ENCODE assay signal across 8 cellular contexts in the genomic region with DNA sequence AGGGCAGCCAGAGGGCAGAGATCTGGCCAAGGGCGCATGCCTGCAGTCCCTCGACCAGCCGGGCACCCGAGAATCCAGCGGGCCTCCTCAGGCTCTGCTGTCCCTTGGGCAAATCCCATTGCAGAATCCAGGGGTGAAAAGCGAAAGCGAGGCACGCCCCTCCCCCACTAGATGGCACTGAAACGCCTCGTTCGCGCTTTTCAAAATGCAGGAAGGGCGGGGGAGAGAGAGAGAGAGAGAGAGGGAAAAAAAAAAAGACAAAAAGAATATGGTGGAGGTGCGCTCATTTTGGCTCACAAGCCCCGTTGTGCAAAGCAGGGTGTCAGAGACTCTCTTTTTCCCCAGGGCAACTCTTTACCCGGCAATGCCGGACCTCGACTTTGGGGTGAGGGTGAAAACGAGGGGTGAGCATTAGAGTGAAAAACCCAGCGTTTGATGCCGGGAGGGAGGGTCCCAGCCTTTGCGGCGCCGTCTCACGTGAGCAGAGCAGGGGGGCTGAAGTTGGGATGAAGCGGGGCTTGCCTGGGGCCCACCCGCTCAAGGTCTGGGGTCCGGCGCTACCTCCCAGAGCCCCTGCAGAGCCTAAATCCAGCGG. TPM values are rescaled to one million over a fixed set of nuclear protein-coding genes. Genes with fewer than 3 reads are reported as not detected.
DNase-seq lines count a peak whose midpoint lies in the region; ATAC-seq and TF ChIP-seq lines count a peak whose summit lies in the region.

No MANE protein-coding gene starts in this region.

- H3K27me3 ChIP-seq in DOHH2 (ENCODE audit: control insufficient read depth, low read length) (peaks cover 59% of the 10 kb centered on the region), WERI-Rb-1 (ENCODE audit: insufficient read depth, low read depth, severe bottlenecking) (peaks cover 5% of the 10 kb centered on the region), lower lobe of right lung (ENCODE audit: low read depth) (peaks cover 78% of the 10 kb centered on the region)

- peaks cover 51 to 70% of the 10 kb centered on the region in 2 donors for H3K27me3 Mint-ChIP-seq in stimulated activated naive B cell treated with anti-CD40 and anti-IgM and Interleukin-4, amounts not matched to agents 10 μg/mL and 1 μg/mL and 100 μg/mL, for 72 hours

- H4K20me1 ChIP-seq in DOHH2 (ENCODE audit: control insufficient read depth, insufficient read depth, low read depth, low read length), result no peaks in the 10 kb centered on the region

- peak overlapping the region; percentile 52 for H3K4me2 ChIP-seq in DOHH2 (ENCODE audit: low read length)

- intact Hi-C loops in lower lobe of right lung (cut with DNase I), result no loop called here

- H3K9me3 Mint-ChIP-seq in stimulated activated naive B cell treated with anti-CD40 and anti-IgM and Interleukin-4, amounts not matched to agents 10 μg/mL and 1 μg/mL and 100 μg/mL, for 72 hours, result no peaks in the 10 kb centered on the region

- peak overlapping the region; percentile 40 for H3K4me3 ChIP-seq in DOHH2 (ENCODE audit: low read length)
- H3K4me3 ChIP-seq in WERI-Rb-1 (ENCODE audit: low read depth, low read length), result peak overlapping the region; percentile 73
- peak overlapping the region; percentile 55 for H3K4me3 ChIP-seq in lower lobe of right lung

- H3K27ac Mint-ChIP-seq in stimulated activated naive B cell treated with anti-CD40 and anti-IgM and Interleukin-4, amounts not matched to agents 10 μg/mL and 1 μg/mL and 100 μg/mL, for 72 hours, result no peak overlapping the region

- peaks cover 15 to 35% of the 10 kb centered on the region in 2 donors for H3K4me1 Mint-ChIP-seq in stimulated activated naive B cell treated with anti-CD40 and anti-IgM and Interleukin-4, amounts not matched to agents 10 μg/mL and 1 μg/mL and 100 μg/mL, for 72 hours

- DNase-seq in NCI-H146 treated with DMSO at 0.1 percent for 48 hours (lab: John Stamatoyannopoulos, UW; ENCODE audit: unreplicated experiment), result peak; percentile 73
- DNase-seq in WERI-Rb-1, result peak; percentile 81
- DNase-seq in ecto neural progenitor cell (ENCODE audit: low spot score), result peak; percentile 80
- DNase-seq in lower lobe of right lung, result no peak
- DNase-seq in stimulated activated naive B cell treated with anti-CD40 and anti-IgM and Interleukin-4, amounts not matched to agents 10 μg/mL and 1 μg/mL and 100 μg/mL, for 72 hours, result peak; percentile 11

- peak overlapping the region; percentile 63 to 80 for H3K4me3 Mint-ChIP-seq in stimulated activated naive B cell treated with anti-CD40 and anti-IgM and Interleukin-4, amounts not matched to agents 10 μg/mL and 1 μg/mL and 100 μg/mL, for 72 hours

- no peaks in the 10 kb centered on the region for H3K36me3 Mint-ChIP-seq in stimulated activated naive B cell treated with anti-CD40 and anti-IgM and Interleukin-4, amounts not matched to agents 10 μg/mL and 1 μg/mL and 100 μg/mL, for 72 hours

- no peaks in the 10 kb centered on the region for H3F3A ChIP-seq in DOHH2 (ENCODE audit: control insufficient read depth, insufficient read depth)

- H3K9me3 ChIP-seq in DOHH2 (ENCODE audit: control insufficient read depth, insufficient read depth, low read length), result no peaks in the 10 kb centered on the region
- H3K9me3 ChIP-seq in WERI-Rb-1 (ENCODE audit: severe bottlenecking), result no peaks in the 10 kb centered on the region
- H3K9me3 ChIP-seq in lower lobe of right lung, result no peaks in the 10 kb centered on the region

- peak; percentile 64 for TF ChIP-seq CTCF in DOHH2 (IDR thresholded peaks at IDR 0.05; ENCODE audit: low read depth, low read length, poor library complexity, severe bottlenecking)
- TF ChIP-seq CTCF in WERI-Rb-1 (IDR thresholded peaks at IDR 0.05; ENCODE audit: low read depth, low read length), result peak; percentile 59
- peak; percentile 12 for TF ChIP-seq CTCF in lower lobe of right lung (IDR thresholded peaks at IDR 0.05)

- H3K9me2 ChIP-seq in DOHH2 (replicated peaks; ENCODE audit: control insufficient read depth, low read length), result no peaks in the 10 kb centered on the region

- no peaks in the 10 kb centered on the region for H3K36me3 ChIP-seq in DOHH2 (ENCODE audit: control insufficient read depth, low read length)
- H3K36me3 ChIP-seq in WERI-Rb-1, result no peaks in the 10 kb centered on the region
- H3K36me3 ChIP-seq in lower lobe of right lung, result no peaks in the 10 kb centered on the region

- H3K4me1 ChIP-seq in DOHH2 (ENCODE audit: control insufficient read depth, low read length) (peaks cover 4% of the 10 kb centered on the region), lower lobe of right lung (peaks cover 35% of the 10 kb centered on the region)

- H3K27ac ChIP-seq in DOHH2 (ENCODE audit: low read depth, low read length), result no peak overlapping the region
- H3K27ac ChIP-seq in WERI-Rb-1, result no peak overlapping the region
- H3K27ac ChIP-seq in lower lobe of right lung, result no peak overlapping the region

- peak in 1 of 2 donors; percentile 17 for ATAC-seq in lower lobe of right lung
- peak in 1 of 2 donors; percentile 37 for ATAC-seq in stimulated activated naive B cell treated with anti-CD40 and anti-IgM and Interleukin-4, amounts not matched to agents 10 μg/mL and 1 μg/mL and 100 μg/mL, for 72 hours (replicated peaks)
- no peak for ATAC-seq in HG03460 (IDR thresholded peaks at IDR 0.05; ENCODE audit: unreplicated experiment)
- no peak for ATAC-seq in GM19023 (IDR thresholded peaks at IDR 0.05; ENCODE audit: unreplicated experiment)

- H3K79me2 ChIP-seq in DOHH2 (ENCODE audit: control insufficient read depth, low read length), result no peaks in the 10 kb centered on the region

RNA-seq across cellular contexts. Expression of gene TMEM178B, which starts 2.5 kb away (rescaled TPM):
- 0.18 TPM for total RNA-seq in lower lobe of right lung

RNA-seq across cellular contexts. Expression of gene MRPS33, which starts 56.6 kb away (rescaled TPM):
- 34.6 TPM for total RNA-seq in lower lobe of right lung

Comparison
In these comparisons a context has a peak if more than half of its experiments do, and no peak if none do; other contexts are left out.
1. CTCF ChIP-seq: peak in every context shown above with its lines; median percentile 64 in DOHH2; 59 in WERI-Rb-1; 12 in lower lobe of right lung.